Comparison of ENCODE assay signal across 8 cellular contexts in the genomic region with DNA sequence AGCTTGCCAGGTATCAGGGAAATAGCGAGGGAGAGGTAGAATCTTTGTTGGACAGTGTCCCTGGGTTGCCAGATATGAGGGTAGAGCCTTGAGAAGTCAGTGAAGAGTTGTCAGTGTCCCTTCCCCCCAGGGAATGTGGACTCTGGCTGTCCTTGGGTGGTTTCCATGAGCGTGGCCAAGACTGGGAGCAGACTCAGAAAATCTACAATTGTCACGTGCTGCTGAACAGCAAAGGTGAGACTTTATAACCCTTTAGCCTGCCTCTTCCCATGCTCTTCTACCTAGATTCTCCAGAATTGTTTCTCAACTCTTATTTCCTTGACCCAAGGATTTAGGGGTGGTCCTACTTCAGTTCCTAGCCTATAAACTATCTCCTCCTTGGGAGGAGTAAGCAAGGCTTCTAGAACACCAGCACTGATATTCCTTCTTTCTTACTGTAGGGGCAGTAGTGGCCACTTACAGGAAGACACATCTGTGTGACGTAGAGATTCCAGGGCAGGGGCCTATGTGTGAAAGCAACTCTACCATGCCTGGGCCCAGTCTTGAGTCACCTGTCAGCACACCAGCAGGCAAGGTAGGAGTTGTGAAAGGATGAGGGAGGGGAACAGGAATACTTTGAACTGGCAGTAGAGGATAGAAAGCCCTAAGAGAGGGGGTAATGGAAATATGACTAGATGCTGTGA. TPM values are rescaled to one million over a fixed set of nuclear protein-coding genes. Genes with fewer than 3 reads are reported as not detected.
A peak's percentile ranks its signal among the peaks of the same experiment; 100 is the strongest.
DNase-seq lines count a peak whose midpoint lies in the region; ATAC-seq, FAIRE-seq and TF ChIP-seq lines count a peak whose summit lies in the region.

No MANE protein-coding gene starts in this region.

- peak overlapping the region; percentile 87 for H3K4me3 ChIP-seq in left ventricle myocardium inferior
- H3K4me3 ChIP-seq in skeletal muscle tissue (ENCODE audit: low read length in 3 of 3): peak overlapping the region; percentile 100

- no peaks in the 10 kb centered on the region for H3K9me3 Mint-ChIP-seq in activated naive CD4-positive, alpha-beta T cell treated with anti-CD3 and anti-CD28 coated beads, Interleukin-2, amount 50 U/mL, for 24 hours

- H3K36me3 Mint-ChIP-seq in activated naive CD4-positive, alpha-beta T cell treated with anti-CD3 and anti-CD28 coated beads, Interleukin-2, amount 50 U/mL, for 24 hours: peaks cover 12% of the 10 kb centered on the region

- peak overlapping the region; percentile 91 for H3K27ac ChIP-seq in left ventricle myocardium inferior (replicated peaks)
- H3K27ac ChIP-seq in skeletal muscle tissue (ENCODE audit: low read depth, low read length): peak overlapping the region; percentile 96

- H3K36me3 ChIP-seq in left ventricle myocardium inferior (peaks cover 47% of the 10 kb centered on the region), skeletal muscle tissue (ENCODE audit: control insufficient read depth in 3 of 3, insufficient read depth in 3 of 3, low read length in 3 of 3) (peaks cover 42 to 44% (median 44%) of the 10 kb centered on the region in 3 donors)

- no peaks in the 10 kb centered on the region for H3K27me3 Mint-ChIP-seq in activated naive CD4-positive, alpha-beta T cell treated with anti-CD3 and anti-CD28 coated beads, Interleukin-2, amount 50 U/mL, for 24 hours

- no peaks in the 10 kb centered on the region for H3K9me3 ChIP-seq in left ventricle myocardium inferior (replicated peaks)
- H3K9me3 ChIP-seq in skeletal muscle tissue (ENCODE audit: control insufficient read depth in 3 of 3, low read length in 3 of 3): no peaks in the 10 kb centered on the region

- peaks cover 57% of the 10 kb centered on the region for H3K4me1 Mint-ChIP-seq in activated naive CD4-positive, alpha-beta T cell treated with anti-CD3 and anti-CD28 coated beads, Interleukin-2, amount 50 U/mL, for 24 hours

- peak overlapping the region; percentile 96 for H3K27ac Mint-ChIP-seq in activated naive CD4-positive, alpha-beta T cell treated with anti-CD3 and anti-CD28 coated beads, Interleukin-2, amount 50 U/mL, for 24 hours

- DNase-seq in RPMI8226 (peak; percentile 64), left ventricle myocardium inferior (no peak), NCI-H2171 treated with DMSO at 0.1 percent for 48 hours (lab: John Stamatoyannopoulos, UW) (no peak), NCI-H1092 treated with DMSO at 0.1 percent for 48 hours (lab: John Stamatoyannopoulos, UW) (no peak)

- H3K27me3 ChIP-seq in left ventricle myocardium inferior (ENCODE audit: low read depth) (no peaks in the 10 kb centered on the region), skeletal muscle tissue (ENCODE audit: control insufficient read depth in 3 of 3, insufficient read depth in 3 of 3, low read length in 3 of 3) (no peaks in the 10 kb centered on the region)

- H3K4me3 Mint-ChIP-seq in activated naive CD4-positive, alpha-beta T cell treated with anti-CD3 and anti-CD28 coated beads, Interleukin-2, amount 50 U/mL, for 24 hours: peak overlapping the region; percentile 90

- H3K4me1 ChIP-seq in left ventricle myocardium inferior (peaks cover 71% of the 10 kb centered on the region), skeletal muscle tissue (ENCODE audit: control insufficient read depth in 3 of 3, insufficient read depth in 3 of 3, low read length in 3 of 3) (peaks cover 43 to 52% (median 45%) of the 10 kb centered on the region in 3 donors)

- H3K9ac ChIP-seq in skeletal muscle tissue (ENCODE audit: low read depth in 1 of 3, low read length in 3 of 3): peak overlapping the region; percentile 99 to 100 (median 99)

- TF ChIP-seq CTCF in left ventricle myocardium inferior (IDR thresholded peaks at IDR 0.05; ENCODE audit: borderline replicate concordance): peak; percentile 32

- intact Hi-C loops in left ventricle myocardium inferior (cut with micrococcal nuclease): no loop called here

- peak; percentile 60 for FAIRE-seq in G401.6 (lab: Jason Lieb, UNC)

- ATAC-seq in HG02798 (IDR thresholded peaks at IDR 0.05; ENCODE audit: poor library complexity, unreplicated experiment): peak; percentile 52

RNA-seq across cellular contexts. Expression of a gene that starts 1.6 kb away (rescaled TPM):
- total RNA-seq in left ventricle myocardium inferior: 31.9 TPM
- total RNA-seq in skeletal muscle tissue: 16.2 TPM

RNA-seq across cellular contexts. Expression of a gene that starts 1.7 kb away (rescaled TPM):
- total RNA-seq in left ventricle myocardium inferior (62.5 TPM), skeletal muscle tissue (36.5 TPM)

RNA-seq across cellular contexts. Expression of a gene that starts 12.9 kb away (rescaled TPM):
- total RNA-seq in left ventricle myocardium inferior: 25.2 TPM
- 19.8 TPM for total RNA-seq in skeletal muscle tissue

RNA-seq across cellular contexts. Expression of a gene that starts 21.4 kb away (rescaled TPM):
- total RNA-seq in left ventricle myocardium inferior: 9.1 TPM
- total RNA-seq in skeletal muscle tissue: not detected

RNA-seq across cellular contexts. Expression of a gene that starts 30.2 kb away (rescaled TPM):
- total RNA-seq in left ventricle myocardium inferior (not detected), skeletal muscle tissue (not detected)
